2 cellular contexts compared by ENCODE assay signal in the genomic region with DNA sequence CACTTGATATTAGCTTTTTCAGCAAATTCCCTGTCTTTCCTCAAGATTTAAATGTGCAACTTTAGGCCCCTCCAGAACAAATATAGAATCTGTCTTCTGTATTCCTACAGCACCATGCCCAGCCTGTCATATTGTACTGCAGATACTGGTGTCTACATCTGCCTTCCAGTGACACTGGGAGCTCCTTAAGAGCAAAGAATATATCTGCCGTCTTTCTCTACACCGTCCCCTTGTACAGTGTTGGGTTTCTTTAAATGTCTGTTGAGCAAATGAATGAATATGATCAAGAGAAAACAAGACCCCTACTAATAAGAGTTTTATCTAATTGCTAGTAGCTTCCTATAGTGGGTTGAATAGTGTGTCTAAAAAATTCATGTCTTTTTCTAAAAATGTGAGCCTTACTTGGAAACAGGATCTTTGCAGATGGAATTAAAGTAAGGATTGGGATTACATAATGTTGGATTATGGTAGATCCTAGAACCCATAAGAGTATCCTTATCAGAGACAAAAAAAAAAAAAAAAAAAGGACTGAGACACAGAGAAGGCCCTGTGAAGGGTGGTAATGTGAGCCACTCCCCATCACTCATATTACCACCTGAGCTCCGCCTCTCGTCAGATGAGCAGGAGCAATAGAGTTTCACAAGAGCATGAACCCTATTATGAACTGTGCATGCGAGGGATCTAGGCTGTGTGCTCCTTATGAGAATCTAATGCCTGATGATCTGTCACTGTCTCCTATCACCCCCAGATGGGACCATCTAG.
TF ChIP-seq lines count a peak whose summit lies in the region.

No MANE protein-coding gene starts in this region.

TF ChIP-seq in HEK293, 187 proteins besides CTCF, POLR2A, EP300 and RAD21 (continued from another document):
- TF ChIP-seq ZNF626 (tag by site-specific recombination; IDR thresholded peaks at IDR 0.05) = no peak

TF ChIP-seq in K562, 482 proteins besides CTCF, POLR2A, EP300 and RAD21 (continued from another document):
- 0 out of 3 replicates have a peak, but pooled peaks of 1 of the 2 experiments have one; percentile 35 for TF ChIP-seq CBX3 (IDR thresholded peaks at IDR 0.05; ENCODE audit: borderline replicate concordance in 1 of 2, low read length in 2 of 2)
- TF ChIP-seq MYC (IDR thresholded peaks at IDR 0.05; ENCODE audit: low read depth, low read length) = no peak
- no peak for TF ChIP-seq MYC (CRISPR knock-in tag; IDR thresholded peaks at IDR 0.05; ENCODE audit: borderline replicate concordance, low read depth)
TF ChIP-seq in K562: peak in this region for 2.
